Comparison of ENCODE assay signal across 20 cellular contexts in the genomic region with DNA sequence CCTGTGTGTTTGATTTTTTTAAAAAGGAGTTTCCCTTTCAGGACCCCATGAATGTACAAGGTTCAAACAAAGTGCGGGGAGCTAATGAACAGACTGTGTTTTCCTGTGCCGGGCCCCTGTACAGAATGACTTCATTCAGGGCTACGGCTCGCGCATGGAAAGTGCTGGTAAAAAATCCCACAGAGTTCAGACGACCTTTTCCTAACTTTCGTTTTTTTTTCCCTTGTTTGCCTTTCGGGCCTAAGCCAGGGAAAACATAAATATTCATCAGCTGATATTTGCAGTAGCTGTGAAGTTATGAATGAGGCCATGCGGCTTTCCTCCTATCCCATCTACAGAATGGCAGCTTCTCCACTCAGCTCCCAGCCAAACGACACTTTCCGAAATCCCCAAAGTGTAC.
DNase-seq lines count a peak whose midpoint lies in the region; ATAC-seq, FAIRE-seq and TF ChIP-seq lines count a peak whose summit lies in the region.
"Had no signal": no experiment of that assay in that cellular context is flagged by ENCODE, and none has a peak within 500 bp of the region (broad histone marks: within the 10 kb centered on the region; RNA-seq: fewer than 3 reads in every experiment).

No MANE protein-coding gene starts in this region.

- H3K4me3 ChIP-seq in GM23338 (no peak overlapping the region), body of pancreas (no peak overlapping the region), HepG2 (replicated peaks in 1 of 3; ENCODE audit: insufficient read depth in 1 of 3, low read depth in 2 of 3, low read length in 3 of 3) (peak overlapping the region in 2 of 3 experiments; percentile 4 to 11; a peak in 2 of 6 replicates), osteoblast (ENCODE audit: insufficient read depth, low read length) (peak overlapping the region; percentile 13), upper lobe of right lung (no peak overlapping the region)
- H3K4me3 ChIP-seq: MG63 had no signal

- H3K27me3 ChIP-seq in GM23338 (ENCODE audit: insufficient read depth) (no peaks in the 10 kb centered on the region), body of pancreas (no peaks in the 10 kb centered on the region), HepG2 (ENCODE audit: control insufficient read depth in 1 of 2, insufficient read depth in 2 of 2, low read length in 2 of 2) (peaks cover 0 to 7% of the 10 kb centered on the region in 2 experiments; a peak in 3 of 5 replicates), osteoblast (ENCODE audit: insufficient read depth, low read length) (peaks cover 4% of the 10 kb centered on the region), upper lobe of right lung (no peaks in the 10 kb centered on the region)
- H3K27me3 ChIP-seq: MG63 had no signal

- no peaks in the 10 kb centered on the region for H3K4me1 Mint-ChIP-seq in GM23338
- H3K4me1 Mint-ChIP-seq: CD14-positive monocyte had no signal

- POLR2A ChIA-PET in HepG2 (lab: Yijun Ruan, JAX) = no interaction called here

- H3K4me1 ChIP-seq in GM23338 (ENCODE audit: insufficient read depth) (no peaks in the 10 kb centered on the region), body of pancreas (no peaks in the 10 kb centered on the region), HepG2 (ENCODE audit: insufficient read depth, low read length) (peaks cover 15% of the 10 kb centered on the region), osteoblast (ENCODE audit: insufficient read depth, low read length) (no peaks in the 10 kb centered on the region), upper lobe of right lung (no peaks in the 10 kb centered on the region)

- H3K36me3 Mint-ChIP-seq in GM23338 (ENCODE audit: low read depth) = no peaks in the 10 kb centered on the region
- H3K36me3 Mint-ChIP-seq: CD14-positive monocyte had no signal

- no peaks in the 10 kb centered on the region for H3K27me3 Mint-ChIP-seq in GM23338 (ENCODE audit: insufficient read depth, low read depth, poor library complexity)

- intact Hi-C loops in body of pancreas (cut with DNase I) (loop anchor here (10.0 kb wide), 1 partner anchor 1041 kb away; no protein-coding TSS in a partner anchor), HepG2 (cut with micrococcal nuclease; ENCODE audit: unreplicated experiment) (no loop called here), upper lobe of right lung (cut with DNase I) (no loop called here)

- H3K9me3 ChIP-seq in body of pancreas = no peaks in the 10 kb centered on the region
- H3K9me3 ChIP-seq in HepG2 (ENCODE audit: low read length) = no peaks in the 10 kb centered on the region
- H3K9me3 ChIP-seq in osteoblast (ENCODE audit: low read depth, low read length) = no peaks in the 10 kb centered on the region
- H3K9me3 ChIP-seq in upper lobe of right lung = no peaks in the 10 kb centered on the region
- H3K9me3 ChIP-seq: MG63 had no signal

- no peaks in the 10 kb centered on the region for H3K9me3 Mint-ChIP-seq in GM23338
- H3K9me3 Mint-ChIP-seq: CD14-positive monocyte had no signal

- H2AFZ ChIP-seq in GM23338 = peak overlapping the region; percentile 88; the same call in 1 of the 2 replicates
- peak overlapping the region; percentile 37 for H2AFZ ChIP-seq in HepG2 (ENCODE audit: low read length)
- H2AFZ ChIP-seq in osteoblast (ENCODE audit: low read length) = no peak overlapping the region

- H3K4me2 ChIP-seq in GM23338 (no peak overlapping the region), HepG2 (ENCODE audit: low read depth, low read length) (peak overlapping the region; percentile 54), osteoblast (ENCODE audit: insufficient read depth, low read length) (peak overlapping the region; percentile 34)

- H3K27ac ChIP-seq in GM23338 (ENCODE audit: low read depth) = no peak overlapping the region
- H3K27ac ChIP-seq in body of pancreas = no peak overlapping the region
- no peak overlapping the region for H3K27ac ChIP-seq in HepG2 (ENCODE audit: extremely low read length, insufficient read depth, low read length)
- H3K27ac ChIP-seq in osteoblast (ENCODE audit: low read depth, low read length) = no peak overlapping the region
- H3K27ac ChIP-seq in upper lobe of right lung = no peak overlapping the region
- H3K27ac ChIP-seq: RWPE1 had no signal

- no peaks in the 10 kb centered on the region for H3K9me2 ChIP-seq in GM23338 (ENCODE audit: insufficient read depth)

- CTCF ChIA-PET in HepG2 (lab: Yijun Ruan, JAX; ENCODE audit: low intra/inter-chr PET ratio, low total read pairs) = no interaction called here

- TF ChIP-seq EP300 in HepG2 (IDR thresholded peaks at IDR 0.05; ENCODE audit: low read depth in 2 of 2, low read length in 2 of 2) (no peak), HepG2 (CRISPR knock-in tag; IDR thresholded peaks at IDR 0.05; ENCODE audit: borderline replicate concordance) (no peak)

- no peaks in the 10 kb centered on the region for H3F3A ChIP-seq in GM23338 (replicated peaks; ENCODE audit: low read depth)

- in situ Hi-C loops in HepG2 (cut with HindIII; ENCODE audit: extremely low pct_ligation_motif_present, low pct_unique_long_range_greater_than_20kb) = no loop called here

- WGBS in body of pancreas, 2 donors = 16 to 17% methylated on average over 11 of the region's 11 CpGs
- 3% methylated on average over 11 of the region's 11 CpGs for WGBS in HepG2 (ENCODE audit: low lambda C conversion rate)

- TF ChIP-seq CTCF in GM23338 (conservative IDR thresholded peaks at IDR 0.05; ENCODE audit: low read depth in 2 of 2) (no peak), body of pancreas (IDR thresholded peaks at IDR 0.05) (no peak), HepG2 (CRISPR knock-in tag; IDR thresholded peaks at IDR 0.05) (no peak), osteoblast (IDR thresholded peaks at IDR 0.05; ENCODE audit: extremely low read depth, low read depth, low read length) (no peak), upper lobe of right lung (IDR thresholded peaks at IDR 0.05) (no peak)

- FAIRE-seq in HepG2 (lab: Jason Lieb, UNC) = no peak
- FAIRE-seq: A204.1, G401.6, GM19239 had no signal

- BruUV-seq in HepG2 (replicated peaks; lab: Mats Ljungman, UMichigan) = no TSS peak

- no peaks in the 10 kb centered on the region for H3K36me3 ChIP-seq in GM23338 (ENCODE audit: insufficient read depth)
- no peaks in the 10 kb centered on the region for H3K36me3 ChIP-seq in body of pancreas (replicated peaks in 1 of 2; ENCODE audit: insufficient read depth in 1 of 2, low read depth in 2 of 2)
- no peaks in the 10 kb centered on the region for H3K36me3 ChIP-seq in HepG2 (replicated peaks in 1 of 2; ENCODE audit: control insufficient read depth in 1 of 2, insufficient read depth in 2 of 2, low read length in 2 of 2)
- H3K36me3 ChIP-seq in osteoblast (ENCODE audit: insufficient read depth, low read length) = no peaks in the 10 kb centered on the region
- H3K36me3 ChIP-seq in upper lobe of right lung = no peaks in the 10 kb centered on the region
- H3K36me3 ChIP-seq: MG63 had no signal

- ATAC-seq in GM23338 (no peak), body of pancreas (no peak), HepG2 (peak; percentile 95), upper lobe of right lung (no peak), HG03175 (IDR thresholded peaks at IDR 0.05; ENCODE audit: unreplicated experiment) (no peak)

- TF ChIP-seq POLR2A in body of pancreas (IDR thresholded peaks at IDR 0.05) (no peak), HepG2 (IDR thresholded peaks at IDR 0.05; ENCODE audit: insufficient read depth in 1 of 2, low read depth in 2 of 2, low read length in 2 of 2) (no peak)

- no peak for DNase-seq in GM23338 (ENCODE audit: low spot score)
- peak in 3 of 4 donors; percentile 6 to 40 (median 19) for DNase-seq in body of pancreas
- peak; percentile 44 for DNase-seq in HepG2 (ENCODE audit: low spot score)
- no peak for DNase-seq in osteoblast (ENCODE audit: insufficient read length, low spot score, missing footprints)
- DNase-seq in effector CD4-positive, alpha-beta T cell = no peak
- no peak for DNase-seq in upper lobe of right lung
- no peak for DNase-seq in activated gamma-delta T cell treated with Interleukin-2 at 50 U/mL for 16 hours
- DNase-seq: COR-L47, DMS79, MG63, NCI-H1092 treated with DMSO at 0.1 percent for 48 hours, NCI-H1694, NCI-H345, NCI-H526 treated with DMSO at 0.1 percent for 48 hours had no signal

- H3K27ac Mint-ChIP-seq in GM23338 = no peak overlapping the region
- H3K27ac Mint-ChIP-seq: CD14-positive monocyte had no signal

- no peak for TF ChIP-seq RAD21 in HepG2 (CRISPR knock-in tag; IDR thresholded peaks at IDR 0.05)

- H4K20me1 ChIP-seq in GM23338 (replicated peaks; ENCODE audit: insufficient read depth) (no peaks in the 10 kb centered on the region), HepG2 (ENCODE audit: insufficient read depth, low read length) (no peaks in the 10 kb centered on the region), osteoblast (ENCODE audit: insufficient read depth, low read length) (no peaks in the 10 kb centered on the region)

- no peak overlapping the region; the same call in 1 of the 2 replicates for H3K9ac ChIP-seq in HepG2 (ENCODE audit: insufficient read depth, low read depth, low read length)

- H3K4me3 Mint-ChIP-seq in GM23338 = no peak overlapping the region
- H3K4me3 Mint-ChIP-seq: CD14-positive monocyte had no signal

- H3K79me2 ChIP-seq in GM23338 (replicated peaks; ENCODE audit: insufficient read depth) (no peaks in the 10 kb centered on the region), HepG2 (ENCODE audit: insufficient read depth, low read length) (no peaks in the 10 kb centered on the region), osteoblast (ENCODE audit: insufficient read depth, low read length) (no peaks in the 10 kb centered on the region)

TF ChIP-seq in GM23338, 12 proteins besides CTCF, POLR2A, EP300 and RAD21 (continues in another document):
- no peak for TF ChIP-seq ZNF114 (CRISPR knock-in tag; IDR thresholded peaks at IDR 0.05)

TF ChIP-seq in HepG2, 621 proteins besides CTCF, POLR2A, EP300 and RAD21 (continues in another document):
- TF ChIP-seq USF2 (IDR thresholded peaks at IDR 0.05; ENCODE audit: low read depth, low read length) = no peak
- peak; percentile 10; the same call in 1 of the 2 replicates for TF ChIP-seq USF2 (CRISPR knock-in tag; IDR thresholded peaks at IDR 0.05; ENCODE audit: borderline replicate concordance)

Comparison
In these comparisons a context has a peak if more than half of its experiments do, and no peak if none do; other contexts are left out.
1. DNase-seq: peak in body of pancreas (3 of 4) and HepG2 (single experiment); none in GM23338 (single experiment), osteoblast (single experiment), effector CD4-positive, alpha-beta T cell (single experiment), upper lobe of right lung (single experiment) and activated gamma-delta T cell treated with Interleukin-2 at 50 U/mL for 16 hours (single experiment).
2. H3K4me3 ChIP-seq: peak in HepG2 (2 of 3) and osteoblast (single experiment); none in GM23338 (single experiment), body of pancreas (0 of 2) and upper lobe of right lung (single experiment).